In the genomic region with DNA sequence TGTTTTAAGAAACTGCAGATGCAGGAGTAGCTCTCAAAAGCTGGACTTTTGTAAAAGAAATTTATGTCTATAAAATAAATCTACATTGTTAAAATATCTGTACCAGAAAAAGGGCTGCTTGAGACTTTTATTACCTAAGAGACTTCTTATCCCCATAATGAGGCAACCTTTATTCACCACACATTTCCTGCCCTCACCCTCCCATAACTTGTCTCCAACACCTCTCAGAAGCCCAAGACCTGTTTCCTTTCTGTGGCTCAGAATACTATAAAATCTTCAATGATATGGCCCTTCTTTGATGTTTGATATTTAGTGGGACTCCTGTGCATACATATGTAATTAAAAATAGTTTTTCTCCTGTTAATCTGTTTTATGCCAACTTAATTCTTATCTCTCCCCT, we compare ENCODE assay signal across 15 cellular contexts.
DNase-seq lines count a peak whose midpoint lies in the region; ATAC-seq and TF ChIP-seq lines count a peak whose summit lies in the region.
"Had no signal": no experiment of that assay in that cellular context is flagged by ENCODE, and none has a peak within 500 bp of the region (broad histone marks: within the 10 kb centered on the region; RNA-seq: fewer than 3 reads in every experiment).

No MANE protein-coding gene starts in this region.

- DNase-seq in activated naive CD8-positive, alpha-beta T cell treated with anti-CD3 and anti-CD28 coated beads, Interleukin-2, amount 10 ng/mL, durations not matched to agents 7 days and 5 days: no peak
- DNase-seq in activated naive CD8-positive, alpha-beta T cell treated with anti-CD3 and anti-CD28 coated beads for 36 hours: no peak
- DNase-seq in Jurkat, Clone E6-1 (ENCODE audit: low read depth, low spot score): peak; percentile 69
- no peak for DNase-seq in effector memory CD8-positive, alpha-beta T cell
- DNase-seq in GM13976 (ENCODE audit: low spot score) (no peak), coronary artery (ENCODE audit: low spot score) (no peak)
- DNase-seq: 8988T; Caco-2; CD8-positive, alpha-beta memory T cell; DMS53; GOT3; H9 had no signal

- POLR2A ChIA-PET in activated naive CD8-positive, alpha-beta T cell treated with anti-CD3 and anti-CD28 coated beads, Interleukin-2, amount 10 ng/mL, durations not matched to agents 7 days and 5 days (lab: Charles Lee): no interaction called here

- H3K27ac Mint-ChIP-seq in activated naive CD8-positive, alpha-beta T cell treated with anti-CD3 and anti-CD28 coated beads, Interleukin-2, amount 10 ng/mL, durations not matched to agents 7 days and 5 days: no peak overlapping the region
- no peak overlapping the region for H3K27ac Mint-ChIP-seq in activated naive CD8-positive, alpha-beta T cell treated with anti-CD3 and anti-CD28 coated beads for 36 hours
- no peak overlapping the region for H3K27ac Mint-ChIP-seq in effector memory CD8-positive, alpha-beta T cell
- H3K27ac Mint-ChIP-seq: H9 had no signal

- in situ Hi-C loops in GM13976 (cut with MboI; ENCODE audit: low sequenced_read_pairs, unreplicated experiment): no loop called here

- no peaks in the 10 kb centered on the region for H3K27me3 Mint-ChIP-seq in activated naive CD8-positive, alpha-beta T cell treated with anti-CD3 and anti-CD28 coated beads, Interleukin-2, amount 10 ng/mL, durations not matched to agents 7 days and 5 days
- peaks cover 7% of the 10 kb centered on the region for H3K27me3 Mint-ChIP-seq in activated naive CD8-positive, alpha-beta T cell treated with anti-CD3 and anti-CD28 coated beads for 36 hours
- no peaks in the 10 kb centered on the region for H3K27me3 Mint-ChIP-seq in effector memory CD8-positive, alpha-beta T cell

- peak; percentile 78 for ATAC-seq in activated naive CD8-positive, alpha-beta T cell treated with anti-CD3 and anti-CD28 coated beads, Interleukin-2, amount 10 ng/mL, durations not matched to agents 7 days and 5 days (ENCODE audit: low read depth)
- ATAC-seq in effector memory CD8-positive, alpha-beta T cell (replicated peaks): peak; percentile 55
- no peak for ATAC-seq in HG03095 (IDR thresholded peaks at IDR 0.05; ENCODE audit: unreplicated experiment)
- ATAC-seq: HepG2 had no signal

- H3K36me3 Mint-ChIP-seq in activated naive CD8-positive, alpha-beta T cell treated with anti-CD3 and anti-CD28 coated beads, Interleukin-2, amount 10 ng/mL, durations not matched to agents 7 days and 5 days: no peaks in the 10 kb centered on the region
- no peaks in the 10 kb centered on the region for H3K36me3 Mint-ChIP-seq in activated naive CD8-positive, alpha-beta T cell treated with anti-CD3 and anti-CD28 coated beads for 36 hours
- H3K36me3 Mint-ChIP-seq in effector memory CD8-positive, alpha-beta T cell (ENCODE audit: insufficient read depth): peaks cover 3% of the 10 kb centered on the region
- H3K36me3 Mint-ChIP-seq: CD8-positive, alpha-beta memory T cell had no signal

- TF ChIP-seq CTCF in GM13976 (IDR thresholded peaks at IDR 0.05; ENCODE audit: borderline replicate concordance, control extremely low read depth, extremely low read depth, insufficient read depth, missing control alignments) (no peak), coronary artery (IDR thresholded peaks at IDR 0.05) (no peak)

- no peak overlapping the region for H3K4me3 Mint-ChIP-seq in activated naive CD8-positive, alpha-beta T cell treated with anti-CD3 and anti-CD28 coated beads, Interleukin-2, amount 10 ng/mL, durations not matched to agents 7 days and 5 days
- H3K4me3 Mint-ChIP-seq in activated naive CD8-positive, alpha-beta T cell treated with anti-CD3 and anti-CD28 coated beads for 36 hours: no peak overlapping the region
- no peak overlapping the region for H3K4me3 Mint-ChIP-seq in effector memory CD8-positive, alpha-beta T cell
- H3K4me3 Mint-ChIP-seq: CD8-positive, alpha-beta memory T cell; H9 had no signal

- no peak overlapping the region for H3K4me3 ChIP-seq in Jurkat, Clone E6-1 (ENCODE audit: low read length)
- H3K4me3 ChIP-seq in coronary artery: no peak overlapping the region
- H3K4me3 ChIP-seq: BLaER1 had no signal

- H3K27ac ChIP-seq in coronary artery: no peak overlapping the region
- H3K27ac ChIP-seq: BLaER1 had no signal

- H3K4me1 Mint-ChIP-seq in activated naive CD8-positive, alpha-beta T cell treated with anti-CD3 and anti-CD28 coated beads, Interleukin-2, amount 10 ng/mL, durations not matched to agents 7 days and 5 days: peaks cover 2% of the 10 kb centered on the region
- H3K4me1 Mint-ChIP-seq in activated naive CD8-positive, alpha-beta T cell treated with anti-CD3 and anti-CD28 coated beads for 36 hours: peaks cover 5% of the 10 kb centered on the region
- peaks cover 1 to 3% of the 10 kb centered on the region in 2 donors for H3K4me1 Mint-ChIP-seq in effector memory CD8-positive, alpha-beta T cell (ENCODE audit: low read depth in 2 of 2)

- no peaks in the 10 kb centered on the region for H3K9me3 Mint-ChIP-seq in activated naive CD8-positive, alpha-beta T cell treated with anti-CD3 and anti-CD28 coated beads, Interleukin-2, amount 10 ng/mL, durations not matched to agents 7 days and 5 days
- peaks cover 3% of the 10 kb centered on the region for H3K9me3 Mint-ChIP-seq in activated naive CD8-positive, alpha-beta T cell treated with anti-CD3 and anti-CD28 coated beads for 36 hours
- no peaks in the 10 kb centered on the region for H3K9me3 Mint-ChIP-seq in effector memory CD8-positive, alpha-beta T cell
